19 cellular contexts compared by ENCODE assay signal in genomic region chr2:205780645-205781044, GRCh38.
"Had no signal": no experiment of that assay in that cellular context is flagged by ENCODE, and none has a peak within 500 bp of the region (broad histone marks: within the 10 kb centered on the region; RNA-seq: fewer than 3 reads in every experiment).

No MANE protein-coding gene starts in this region.

- FAIRE-seq: islet of Langerhans had no signal

- H3K79me2 ChIP-seq: parathyroid adenoma had no signal

- H3K9ac ChIP-seq: parathyroid adenoma had no signal

- H3K4me3 ChIP-seq: heart left ventricle, lung, tibial artery, vagina had no signal

- H3K27me3 ChIP-seq: vagina had no signal

- ATAC-seq: heart left ventricle; left colon; stimulated activated memory B cell treated with anti-CD40 and anti-IgM and Interleukin-4, amounts not matched to agents 10 μg/mL and 1 μg/mL and 100 μg/mL, for 72 hours had no signal

- DNase-seq: activated B cell treated with CpG ODN at 0.5 μM for 24 hours; activated CD4-positive, alpha-beta T cell treated with anti-CD3 and anti-CD28 coated beads for 48 hours; activated naive CD4-positive, alpha-beta T cell; aorta; cerebellar nuclear complex; effector memory CD4-positive, alpha-beta T cell; foreskin melanocyte; heart left ventricle; left colon; midbrain; naive B cell; retina; stimulated activated CD4-positive, alpha-beta T cell treated with anti-CD3 and anti-CD28 coated beads, Interleukin-2, amount 100 ng/mL, for 48 hours; tibial artery had no signal

- H3K36me3 ChIP-seq: tibial artery, vagina had no signal

- H3K27ac ChIP-seq: parathyroid adenoma, tibial artery, vagina had no signal

- H3K4me1 ChIP-seq: tibial artery, vagina had no signal

- H3K9me3 ChIP-seq: heart left ventricle, tibial artery, vagina had no signal

- H2AFZ ChIP-seq: parathyroid adenoma had no signal
